Comparison of ENCODE assay signal across 9 cellular contexts in genomic region chr17:45302649-45303173, GRCh38. TPM values are rescaled to one million over a fixed set of nuclear protein-coding genes. Genes with fewer than 3 reads are reported as not detected.
DNase-seq lines count a peak whose midpoint lies in the region; ATAC-seq and TF ChIP-seq lines count a peak whose summit lies in the region.
"Had no signal": no experiment of that assay in that cellular context is flagged by ENCODE, and none has a peak within 500 bp of the region (broad histone marks: within the 10 kb centered on the region; RNA-seq: fewer than 3 reads in every experiment).

No MANE protein-coding gene starts in this region.

- peak; percentile 46 for ATAC-seq in GM18505 (IDR thresholded peaks at IDR 0.05; ENCODE audit: unreplicated experiment)
- ATAC-seq in HG02610 (IDR thresholded peaks at IDR 0.05; ENCODE audit: unreplicated experiment) = peak; percentile 68
- ATAC-seq in SK-N-SH treated with all-trans-retinoic acid at 6 μM for 48 hours = peak; percentile 61
- peak; percentile 37 for ATAC-seq in gastroesophageal sphincter
- no peak for ATAC-seq in HG03457 (IDR thresholded peaks at IDR 0.05; ENCODE audit: unreplicated experiment)

- peak; percentile 27 for TF ChIP-seq POLR2A in GM18505 (IDR thresholded peaks at IDR 0.05; ENCODE audit: borderline replicate concordance, extremely low read depth, insufficient read depth, insufficient read length)
- no peak for TF ChIP-seq POLR2A in gastroesophageal sphincter (IDR thresholded peaks at IDR 0.05)

- H3K36me3 ChIP-seq in gastroesophageal sphincter = no peaks in the 10 kb centered on the region

- DNase-seq in stimulated activated CD8-positive, alpha-beta memory T cell treated with anti-CD3 and anti-CD28 coated beads, Interleukin-4, amount 100 ng/mL, for 24 hours (ENCODE audit: low read depth) = peak; percentile 36
- no peak for DNase-seq in NCI-H510A treated with DMSO at 0.1 percent for 48 hours (lab: John Stamatoyannopoulos, UW)
- DNase-seq in NCI-H1930 (lab: John Stamatoyannopoulos, UW) = no peak

- 49 to 73% methylated on average over 10 of the region's 10 CpGs for WGBS in gastroesophageal sphincter (ENCODE audit: low coverage in 1 of 2), 2 donors

- peak overlapping the region; percentile 76 to 98 (median 89) for H3K27ac ChIP-seq in gastroesophageal sphincter

- no peak for TF ChIP-seq EP300 in gastroesophageal sphincter (IDR thresholded peaks at IDR 0.05)

- no peak for TF ChIP-seq CTCF in gastroesophageal sphincter (IDR thresholded peaks at IDR 0.05)

- no peaks in the 10 kb centered on the region for H3K27me3 ChIP-seq in gastroesophageal sphincter

- H3K4me3 ChIP-seq in gastroesophageal sphincter = no peak overlapping the region

- H3K9me3 ChIP-seq in gastroesophageal sphincter = no peaks in the 10 kb centered on the region

- H3K4me1 ChIP-seq in gastroesophageal sphincter = peaks cover 15 to 98% (median 58%) of the 10 kb centered on the region in 3 donors

TF ChIP-seq in SK-N-SH treated with all-trans-retinoic acid at 6 μM for 48 hours, 23 proteins besides CTCF, POLR2A, EP300 and RAD21:
- TF ChIP-seq ISL1 (CRISPR knock-in tag; IDR thresholded peaks at IDR 0.05) (0 out of 2 replicates have a peak, but pooled peaks have one; percentile 20), BACH2 (CRISPR knock-in tag; IDR thresholded peaks at IDR 0.05; ENCODE audit: borderline replicate concordance) (no peak), CSDC2 (CRISPR knock-in tag; IDR thresholded peaks at IDR 0.05) (0 out of 2 replicates have a peak, but pooled peaks have one; percentile 38), POU6F1 (CRISPR knock-in tag; IDR thresholded peaks at IDR 0.05; ENCODE audit: borderline replicate concordance, low read depth) (no peak), PATZ1 (CRISPR knock-in tag; IDR thresholded peaks at IDR 0.05; ENCODE audit: borderline replicate concordance) (peak; percentile 77; the same call in 1 of the 2 replicates), RARB (CRISPR knock-in tag; IDR thresholded peaks at IDR 0.05) (no peak), ESRRG (CRISPR knock-in tag; IDR thresholded peaks at IDR 0.05) (no peak), ZFP30 (CRISPR knock-in tag; IDR thresholded peaks at IDR 0.05) (no peak), OSR1 (CRISPR knock-in tag; IDR thresholded peaks at IDR 0.05) (no peak)

RNA-seq across cellular contexts. Expression of gene MAP3K14, which starts 14.1 kb away (rescaled TPM):
- 10 to 100 TPM in 3 of 4 donors, 1 to 10 TPM in 1; 8.5 to 17.5 (median 13.5) TPM for total RNA-seq in gastroesophageal sphincter

RNA-seq across cellular contexts. Expression of gene SPATA32, which starts 40.8 kb away (rescaled TPM):
- not detected for total RNA-seq in gastroesophageal sphincter
- total RNA-seq: NCI-H460 had no signal
